Comparison of ENCODE assay signal across 1 cellular context in genomic region chr14:52015411-52016030, GRCh38.
TF ChIP-seq lines count a peak whose summit lies in the region.

No MANE protein-coding gene starts in this region.

TF ChIP-seq in H1, 55 proteins besides CTCF, POLR2A, EP300 and RAD21:
- TF ChIP-seq HDAC6 (IDR thresholded peaks at IDR 0.05; ENCODE audit: low read depth, low read length) (no peak), SAP30 (IDR thresholded peaks at IDR 0.05; ENCODE audit: insufficient read depth, insufficient replicate concordance, low read length) (no peak), GTF2F1 (IDR thresholded peaks at IDR 0.05; ENCODE audit: borderline replicate concordance, low read depth, low read length) (no peak), RXRA (IDR thresholded peaks at IDR 0.05; ENCODE audit: insufficient read depth, low read depth, low read length) (no peak), SIRT6 (IDR thresholded peaks at IDR 0.05; ENCODE audit: low read length) (no peak), CBX5 (IDR thresholded peaks at IDR 0.05; ENCODE audit: low read depth, low read length) (no peak), YY1 (IDR thresholded peaks at IDR 0.05; ENCODE audit: low read depth, low read length) (peak; percentile 58; the same call in 1 of the 2 replicates), ASH2L (IDR thresholded peaks at IDR 0.05; ENCODE audit: low read length) (no peak)
